In the genomic region with DNA sequence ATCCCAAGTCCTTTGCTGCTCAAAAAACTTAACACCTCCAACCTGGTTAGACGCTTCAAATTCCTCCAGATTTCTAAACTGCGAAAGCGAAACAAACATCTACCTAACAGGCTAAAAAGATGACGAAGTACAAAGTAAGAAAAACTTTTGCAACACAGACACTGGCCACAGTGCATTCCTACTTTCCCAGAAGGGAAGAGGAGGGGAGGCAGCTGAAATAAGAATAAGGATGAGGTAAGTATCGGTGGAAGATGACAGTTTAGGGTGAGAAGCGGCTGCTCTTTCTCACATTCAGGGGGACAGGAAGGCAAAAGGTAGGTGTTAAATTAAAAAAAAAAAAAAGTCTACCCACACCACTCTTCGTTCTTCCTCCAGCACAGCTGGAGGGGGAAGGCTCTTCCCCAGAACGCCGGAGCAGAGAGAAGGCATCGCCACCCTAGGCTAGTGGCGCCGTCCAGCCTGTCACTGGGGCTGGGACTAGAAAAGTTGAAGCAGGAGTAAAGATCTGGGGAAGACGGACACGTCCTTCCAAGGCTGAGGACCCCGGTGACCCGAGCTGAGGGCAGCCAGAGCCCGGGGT, we compare ENCODE assay signal across 8 cellular contexts.
A peak's percentile ranks its signal among the peaks of the same experiment; 100 is the strongest.
DNase-seq lines count a peak whose midpoint lies in the region; TF ChIP-seq lines count a peak whose summit lies in the region.

No MANE protein-coding gene starts in this region.

- in situ Hi-C loops in brain microvascular endothelial cell (cut with HindIII; ENCODE audit: low pct_ligation_motif_present, low sequenced_read_pairs) = no loop called here

- peak; percentile 38 for DNase-seq in activated gamma-delta T cell treated with Interleukin-2 at 50 U/mL for 16 hours
- DNase-seq in activated gamma-delta T cell (lab: John Stamatoyannopoulos, UW) = no peak
- no peak for DNase-seq in HFF-Myc (ENCODE audit: extremely low read depth, low read depth)
- peak; percentile 57 for DNase-seq in NCI-H146 treated with DMSO at 0.1 percent for 48 hours (lab: John Stamatoyannopoulos, UW; ENCODE audit: unreplicated experiment)
- peak; percentile 37 for DNase-seq in brain microvascular endothelial cell
- peak; percentile 41 for DNase-seq in kidney glomerular epithelial cell (lab: John Stamatoyannopoulos, UW)
- DNase-seq in stimulated activated naive CD4-positive, alpha-beta T cell treated with Interleukin-2 at 50 U/mL for 16 hours (lab: John Stamatoyannopoulos, UW) = peak; percentile 25
- no peak for DNase-seq in NCI-H2196 treated with DMSO at 0.1 percent for 48 hours (lab: John Stamatoyannopoulos, UW; ENCODE audit: unreplicated experiment)

- H3K4me3 ChIP-seq in HFF-Myc (replicated peaks; ENCODE audit: low read depth, low read length) (peak overlapping the region; percentile 75), brain microvascular endothelial cell (ENCODE audit: low read depth, low read length) (peak overlapping the region; percentile 92)

- TF ChIP-seq CTCF in HFF-Myc (IDR thresholded peaks at IDR 0.05; ENCODE audit: low read depth, low read length, missing control alignments) (no peak), brain microvascular endothelial cell (IDR thresholded peaks at IDR 0.05; ENCODE audit: low read depth, low read length, missing control alignments) (no peak)

- no peaks in the 10 kb centered on the region for H3K36me3 ChIP-seq in brain microvascular endothelial cell (replicated peaks)

- no peaks in the 10 kb centered on the region for H3K27me3 ChIP-seq in brain microvascular endothelial cell (replicated peaks)

- H3K27ac ChIP-seq in brain microvascular endothelial cell = peak overlapping the region; percentile 81

Comparison
In these comparisons a context has a peak if more than half of its experiments do, and no peak if none do; other contexts are left out.
1. DNase-seq: peak in activated gamma-delta T cell treated with Interleukin-2 at 50 U/mL for 16 hours (single experiment), NCI-H146 treated with DMSO at 0.1 percent for 48 hours (single experiment), brain microvascular endothelial cell (single experiment), kidney glomerular epithelial cell (single experiment) and stimulated activated naive CD4-positive, alpha-beta T cell treated with Interleukin-2 at 50 U/mL for 16 hours (single experiment); none in activated gamma-delta T cell (single experiment), HFF-Myc (single experiment) and NCI-H2196 treated with DMSO at 0.1 percent for 48 hours (single experiment).